ENCODE assay signal across 25 cellular contexts in genomic region chr20:8971669-8972316, GRCh38.
"Had no signal": no experiment of that assay in that cellular context is flagged by ENCODE, and none has a peak within 500 bp of the region (broad histone marks: within the 10 kb centered on the region; RNA-seq: fewer than 3 reads in every experiment).

No MANE protein-coding gene starts in this region.

- H3K36me3 ChIP-seq: esophagus muscularis mucosa, gastroesophageal sphincter, lower lobe of right lung, stomach, thoracic aorta, transverse colon had no signal

- H3K27ac ChIP-seq: coronary artery, esophagus muscularis mucosa, gastroesophageal sphincter, lower lobe of right lung, psoas muscle, thoracic aorta, transverse colon had no signal

- DNase-seq: central memory CD4-positive, alpha-beta T cell; effector CD4-positive, alpha-beta T cell; endodermal cell; foreskin fibroblast; glutamatergic neuron; hippocampal formation; kidney glomerular epithelial cell; lower lobe of right lung; mesenchymal stem cell; naive B cell; psoas muscle; retina; stimulated activated CD4-positive, alpha-beta T cell treated with anti-CD3 and anti-CD28 coated beads, Interleukin-2, amount 100 ng/mL, for 24 hours; stimulated activated CD4-positive, alpha-beta T cell treated with anti-CD3 and anti-CD28 coated beads, Interleukin-4, amount 100 ng/mL, for 4 hours; stimulated activated naive B cell treated with anti-CD40 and anti-IgM and Interleukin-4, amounts not matched to agents 10 μg/mL and 1 μg/mL and 100 μg/mL, for 72 hours; stomach; substantia nigra; transverse colon had no signal

- ATAC-seq: gastroesophageal sphincter; left lobe of liver; lower lobe of right lung; psoas muscle; sciatic nerve; stimulated activated naive B cell treated with anti-CD40 and anti-IgM and Interleukin-4, amounts not matched to agents 10 μg/mL and 1 μg/mL and 100 μg/mL, for 72 hours had no signal

- H3K4me1 ChIP-seq: lower lobe of right lung, psoas muscle had no signal

- H3K27me3 ChIP-seq: esophagus muscularis mucosa, gastroesophageal sphincter, stomach, transverse colon had no signal

- H3K4me3 ChIP-seq: coronary artery, esophagus muscularis mucosa, gastroesophageal sphincter, lower lobe of right lung, psoas muscle, stomach, thoracic aorta, transverse colon had no signal

- FAIRE-seq: islet of Langerhans had no signal

- H3K9me3 ChIP-seq: esophagus muscularis mucosa, gastroesophageal sphincter, lower lobe of right lung, psoas muscle, stomach, thoracic aorta, transverse colon had no signal
